Comparison of ENCODE assay signal across 1 cellular context in genomic region chr5:43556857-43557593, GRCh38.
TF ChIP-seq lines count a peak whose summit lies in the region.

TSS of gene PAIP1 (minus strand) at chr5:43557077. CDS start at chr5:43556846, 231 bp downstream.

TF ChIP-seq in HepG2, 621 proteins besides CTCF, POLR2A, EP300 and RAD21 (continued from another document and continues in another):
- TF ChIP-seq FUBP1 (CRISPR knock-in tag; IDR thresholded peaks at IDR 0.05; ENCODE audit: borderline replicate concordance), result no peak
- TF ChIP-seq ZNF691 (CRISPR knock-in tag; IDR thresholded peaks at IDR 0.05; ENCODE audit: borderline replicate concordance, low read depth), result peak; percentile 76
- TF ChIP-seq KLF15 (CRISPR knock-in tag; IDR thresholded peaks at IDR 0.05; ENCODE audit: borderline replicate concordance), result no peak
- TF ChIP-seq ZBTB1 (CRISPR knock-in tag; IDR thresholded peaks at IDR 0.05; ENCODE audit: borderline replicate concordance), result no peak
- TF ChIP-seq ZNF530 (CRISPR knock-in tag; IDR thresholded peaks at IDR 0.05; ENCODE audit: low read depth), result no peak
- TF ChIP-seq ZNF768 (CRISPR knock-in tag; IDR thresholded peaks at IDR 0.05), result no peak
- no peak for TF ChIP-seq THRA (CRISPR knock-in tag; IDR thresholded peaks at IDR 0.05; ENCODE audit: borderline replicate concordance)
- no peak for TF ChIP-seq CBX2 (IDR thresholded peaks at IDR 0.05; ENCODE audit: low read depth, low read length)
- TF ChIP-seq CBX2 (CRISPR knock-in tag; IDR thresholded peaks at IDR 0.05; ENCODE audit: low read depth), result no peak
- TF ChIP-seq CEBPB (IDR thresholded peaks at IDR 0.05; ENCODE audit: borderline replicate concordance, low read depth, low read length), result no peak
- TF ChIP-seq ZNF280D (CRISPR knock-in tag; IDR thresholded peaks at IDR 0.05), result no peak; the same call in 1 of the 2 replicates
- TF ChIP-seq ZNF33B (CRISPR knock-in tag; IDR thresholded peaks at IDR 0.05), result no peak
- TF ChIP-seq HMGXB4 (CRISPR knock-in tag; IDR thresholded peaks at IDR 0.05; ENCODE audit: borderline replicate concordance in 1 of 2, low read depth in 1 of 2), result peak; percentile 68 to 95
- TF ChIP-seq ZBTB7B (CRISPR knock-in tag; IDR thresholded peaks at IDR 0.05), result no peak
- TF ChIP-seq ZNF557 (CRISPR knock-in tag; IDR thresholded peaks at IDR 0.05), result no peak
- TF ChIP-seq SALL2 (CRISPR knock-in tag; IDR thresholded peaks at IDR 0.05), result no peak; the same call in 1 of the 2 replicates
- TF ChIP-seq CEBPG (CRISPR knock-in tag; IDR thresholded peaks at IDR 0.05), result no peak
- TF ChIP-seq ZNF777 (CRISPR knock-in tag; IDR thresholded peaks at IDR 0.05), result peak; percentile 91
- no peak for TF ChIP-seq PRDM10 (CRISPR knock-in tag; IDR thresholded peaks at IDR 0.05; ENCODE audit: low read depth)
- TF ChIP-seq HOXD1 (CRISPR knock-in tag; IDR thresholded peaks at IDR 0.05), result no peak; the same call in 1 of the 2 replicates
- peak; percentile 23; the same call in 1 of the 2 replicates for TF ChIP-seq TFDP1 (CRISPR knock-in tag; IDR thresholded peaks at IDR 0.05; ENCODE audit: borderline replicate concordance)
- TF ChIP-seq ZNF839 (CRISPR knock-in tag; IDR thresholded peaks at IDR 0.05; ENCODE audit: borderline replicate concordance), result no peak
- no peak for TF ChIP-seq NFRKB (IDR thresholded peaks at IDR 0.05)
- peak; percentile 50; the same call in 1 of the 2 replicates for TF ChIP-seq NAIF1 (CRISPR knock-in tag; IDR thresholded peaks at IDR 0.05; ENCODE audit: borderline replicate concordance)
- no peak for TF ChIP-seq STAG1 (CRISPR knock-in tag; IDR thresholded peaks at IDR 0.05)
- TF ChIP-seq NR2F1 (CRISPR knock-in tag; IDR thresholded peaks at IDR 0.05), result no peak
- no peak for TF ChIP-seq RARA (CRISPR knock-in tag; IDR thresholded peaks at IDR 0.05)
- no peak for TF ChIP-seq PAWR (CRISPR knock-in tag; IDR thresholded peaks at IDR 0.05; ENCODE audit: borderline replicate concordance)
- TF ChIP-seq THAP8 (CRISPR knock-in tag; IDR thresholded peaks at IDR 0.05; ENCODE audit: borderline replicate concordance), result no peak
- peak; percentile 23; the same call in 1 of the 2 replicates for TF ChIP-seq GMEB1 (CRISPR knock-in tag; IDR thresholded peaks at IDR 0.05; ENCODE audit: borderline replicate concordance)
- 0 out of 2 replicates have a peak, but pooled peaks have one; percentile 38 for TF ChIP-seq ZNF543 (CRISPR knock-in tag; IDR thresholded peaks at IDR 0.05)
- TF ChIP-seq ARNTL (CRISPR knock-in tag; IDR thresholded peaks at IDR 0.05), result no peak
- peak; percentile 89 for TF ChIP-seq CHD2 (IDR thresholded peaks at IDR 0.05; ENCODE audit: low read depth, low read length)
- TF ChIP-seq IKZF4 (CRISPR knock-in tag; IDR thresholded peaks at IDR 0.05; ENCODE audit: borderline replicate concordance, low read depth, not compliant biosample characterization), result no peak
- TF ChIP-seq CAMTA2 (CRISPR knock-in tag; IDR thresholded peaks at IDR 0.05; ENCODE audit: borderline replicate concordance), result no peak
- TF ChIP-seq KDM6A (CRISPR knock-in tag; IDR thresholded peaks at IDR 0.05; ENCODE audit: low read depth), result no peak
- TF ChIP-seq THAP7 (CRISPR knock-in tag; IDR thresholded peaks at IDR 0.05), result no peak
- TF ChIP-seq MED13 (CRISPR knock-in tag; IDR thresholded peaks at IDR 0.05), result no peak
